9 cellular contexts compared by ENCODE assay signal in the genomic region with DNA sequence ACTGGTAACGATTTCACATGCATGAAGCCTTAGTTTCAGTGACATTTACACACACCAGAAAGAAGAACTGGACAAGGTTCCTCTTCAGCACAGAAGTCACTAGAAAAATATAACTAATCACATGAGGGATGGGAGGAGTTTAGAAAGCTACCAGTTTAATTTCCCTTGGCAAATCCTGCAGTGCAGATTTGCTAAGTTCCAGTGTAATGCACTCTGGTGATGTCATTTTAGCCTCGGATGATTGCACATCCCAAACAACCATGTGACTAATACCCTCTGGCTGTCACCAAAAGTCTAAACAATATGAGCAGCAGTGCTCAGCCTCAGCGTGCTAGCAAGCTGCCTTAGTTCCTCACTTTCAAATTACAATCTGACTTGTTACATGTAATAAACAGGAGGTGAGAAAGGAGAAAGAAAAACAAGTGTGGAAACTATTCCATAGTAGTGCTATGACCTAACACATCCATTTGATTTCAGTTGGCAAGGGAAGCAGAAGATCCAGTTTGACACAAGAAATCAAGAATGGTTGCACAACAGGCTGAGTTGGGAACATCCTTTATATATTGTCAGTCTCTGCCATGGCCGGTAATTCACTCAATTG. TPM values are rescaled to one million over a fixed set of nuclear protein-coding genes. Genes with fewer than 3 reads are reported as not detected.
A peak's percentile ranks its signal among the peaks of the same experiment; 100 is the strongest.
DNase-seq lines count a peak whose midpoint lies in the region; ATAC-seq, FAIRE-seq and TF ChIP-seq lines count a peak whose summit lies in the region.
"Had no signal": no experiment of that assay in that cellular context is flagged by ENCODE, and none has a peak within 500 bp of the region (broad histone marks: within the 10 kb centered on the region; RNA-seq: fewer than 3 reads in every experiment).

No MANE protein-coding gene starts in this region.

- H3K9me1 ChIP-seq in K562 (ENCODE audit: control insufficient read depth, insufficient read depth, low read length) = no peaks in the 10 kb centered on the region

- peaks cover 0 to 7% of the 10 kb centered on the region in 2 experiments; a peak in 2 of 5 replicates for H3K4me1 ChIP-seq in K562 (replicated peaks in 1 of 2; ENCODE audit: control insufficient read depth in 2 of 2, insufficient read depth in 2 of 2, low read length in 2 of 2)
- H3K4me1 ChIP-seq in spleen = peaks cover 0 to 47% (median 18%) of the 10 kb centered on the region in 6 donors

- H3K36me3 Mint-ChIP-seq in activated naive CD4-positive, alpha-beta T cell treated with anti-CD3 and anti-CD28 coated beads for 36 hours (ENCODE audit: low read depth) = no peaks in the 10 kb centered on the region
- H3K36me3 Mint-ChIP-seq: activated naive CD8-positive, alpha-beta T cell treated with anti-CD3 and anti-CD28 coated beads, Interleukin-2, amount 10 ng/mL, durations not matched to agents 7 days and 5 days had no signal

- WGBS in K562 (ENCODE audit: insufficient coverage, low coverage, missing lambda C conversion rate) = 5% methylated on average over 4 of the region's 4 CpGs
- WGBS in spleen, 5 donors = 21 to 37% (median 27%) methylated on average over 4 of the region's 4 CpGs

- H3K27ac ChIP-seq in K562 (ENCODE audit: extremely low read depth, low read depth, low read length) (no peak overlapping the region), spleen (peak overlapping the region; percentile 57 to 95 (median 88))

- no peak overlapping the region for H3K4me3 Mint-ChIP-seq in activated naive CD4-positive, alpha-beta T cell treated with anti-CD3 and anti-CD28 coated beads for 36 hours
- H3K4me3 Mint-ChIP-seq: activated naive CD8-positive, alpha-beta T cell treated with anti-CD3 and anti-CD28 coated beads, Interleukin-2, amount 10 ng/mL, durations not matched to agents 7 days and 5 days had no signal

- FAIRE-seq in K562 (lab: Jason Lieb, UNC) = peak; percentile 19

- H3K4me3 ChIP-seq in K562 = no peak overlapping the region
- no peak overlapping the region for H3K4me3 ChIP-seq in kidney epithelial cell (ENCODE audit: low read depth, low read length)
- H3K4me3 ChIP-seq in spleen = peak overlapping the region in 1 of 8 donors; percentile 37

- peak; percentile 10 for DNase-seq in activated naive CD4-positive, alpha-beta T cell treated with anti-CD3 and anti-CD28 coated beads for 36 hours
- no peak for DNase-seq in activated naive CD4-positive, alpha-beta T cell treated with anti-CD3 and anti-CD28 coated beads, Interleukin-2, amount 50 U/mL, for 16 hours
- DNase-seq in NCI-H2227 (lab: John Stamatoyannopoulos, UW; ENCODE audit: unreplicated experiment) (peak; percentile 24), K562 (ENCODE audit: extremely low read depth in 1 of 4, low spot score in 3 of 4) (peak in 1 of 4 experiments; percentile 51), kidney epithelial cell (ENCODE audit: low read depth) (peak; percentile 98), spleen (peak; percentile 46)
- DNase-seq: activated naive CD8-positive, alpha-beta T cell treated with anti-CD3 and anti-CD28 coated beads, Interleukin-2, amount 10 ng/mL, durations not matched to agents 7 days and 5 days had no signal

- POLR2A ChIA-PET in K562 (lab: Yijun Ruan, JAX) = interaction anchor here (0.7 kb wide), 1 partner anchor 22 kb away, joined by 4 read pairs; no protein-coding TSS in a partner anchor

- TF ChIP-seq EP300 in K562 (IDR thresholded peaks at IDR 0.05; ENCODE audit: low read length) = no peak

- peak overlapping the region; percentile 56 for H2AFZ ChIP-seq in K562 (ENCODE audit: low read depth, low read length)

- no peak overlapping the region for H3K9ac ChIP-seq in K562 (ENCODE audit: insufficient read depth in 1 of 2, low read depth in 2 of 2, low read length in 2 of 2)

- H3K36me3 ChIP-seq in K562 (ENCODE audit: control insufficient read depth, insufficient read depth, low read length) (no peaks in the 10 kb centered on the region), kidney epithelial cell (ENCODE audit: control insufficient read depth, insufficient read depth, low read length) (no peaks in the 10 kb centered on the region), spleen (no peaks in the 10 kb centered on the region)

- TF ChIP-seq RAD21 in K562 (CRISPR knock-in tag; conservative IDR thresholded peaks at IDR 0.05 in 1 of 2, IDR thresholded peaks at IDR 0.05 in 1 of 2) = 0 out of 4 replicates have a peak, but pooled peaks of 1 of the 2 experiments have one; percentile 1

- H3K27me3 ChIP-seq in K562 (ENCODE audit: control insufficient read depth in 2 of 2, insufficient read depth in 2 of 2, low read length in 2 of 2) = no peaks in the 10 kb centered on the region
- no peaks in the 10 kb centered on the region for H3K27me3 ChIP-seq in kidney epithelial cell (ENCODE audit: control insufficient read depth, insufficient read depth, low read length)
- H3K27me3 ChIP-seq in spleen (replicated peaks in 1 of 7) = no peaks in the 10 kb centered on the region

- no peak overlapping the region for H3K27ac Mint-ChIP-seq in activated naive CD4-positive, alpha-beta T cell treated with anti-CD3 and anti-CD28 coated beads for 36 hours
- H3K27ac Mint-ChIP-seq: activated naive CD8-positive, alpha-beta T cell treated with anti-CD3 and anti-CD28 coated beads, Interleukin-2, amount 10 ng/mL, durations not matched to agents 7 days and 5 days had no signal

- H3K9me3 ChIP-seq in K562 (replicated peaks; ENCODE audit: control insufficient read depth, insufficient read depth, low read depth, low read length) (no peaks in the 10 kb centered on the region; the same call in 1 of the 2 replicates), spleen (no peaks in the 10 kb centered on the region)

- CTCF ChIA-PET in activated naive CD4-positive, alpha-beta T cell treated with anti-CD3 and anti-CD28 coated beads for 36 hours (lab: Charles Lee) = no interaction called here
- CTCF ChIA-PET in K562 (lab: Yijun Ruan, JAX; ENCODE audit: low intra/inter-chr PET ratio) = no interaction called here

- TF ChIP-seq CTCF in K562 (IDR thresholded peaks at IDR 0.05 in 2 of 3, conservative IDR thresholded peaks at IDR 0.05 in 1 of 3; ENCODE audit: insufficient read depth in 2 of 3, low read depth in 1 of 3, low read length in 3 of 3) = no peak
- TF ChIP-seq CTCF in kidney epithelial cell (IDR thresholded peaks at IDR 0.05; ENCODE audit: insufficient read depth, low read length, poor library complexity, severe bottlenecking) = no peak
- TF ChIP-seq CTCF in spleen (IDR thresholded peaks at IDR 0.05 in 8 of 11, conservative IDR thresholded peaks at IDR 0.05 in 3 of 11) = no peak

- TF ChIP-seq POLR2A in K562 (conservative IDR thresholded peaks at IDR 0.05) = no peak
- TF ChIP-seq POLR2A in spleen (IDR thresholded peaks at IDR 0.05) = no peak

- intact Hi-C loops in activated naive CD4-positive, alpha-beta T cell treated with anti-CD3 and anti-CD28 coated beads for 36 hours (cut with micrococcal nuclease) = no loop called here
- intact Hi-C loops in K562 (cut with micrococcal nuclease) = no loop called here
- intact Hi-C loops in spleen (cut with DNase I; ENCODE audit: low total_unique reads) = no loop called here

- no peaks in the 10 kb centered on the region for H3K9me3 Mint-ChIP-seq in activated naive CD4-positive, alpha-beta T cell treated with anti-CD3 and anti-CD28 coated beads for 36 hours
- H3K9me3 Mint-ChIP-seq: activated naive CD8-positive, alpha-beta T cell treated with anti-CD3 and anti-CD28 coated beads, Interleukin-2, amount 10 ng/mL, durations not matched to agents 7 days and 5 days had no signal

- in situ Hi-C loops in K562 (cut with MboI) = no loop called here

- H3K27me3 Mint-ChIP-seq in activated naive CD4-positive, alpha-beta T cell treated with anti-CD3 and anti-CD28 coated beads for 36 hours (ENCODE audit: low read depth) = no peaks in the 10 kb centered on the region

- no peaks in the 10 kb centered on the region for H3K79me2 ChIP-seq in K562 (ENCODE audit: control insufficient read depth, insufficient read depth, low read length)

- BruUV-seq in K562 (replicated peaks; lab: Mats Ljungman, UMichigan) = no TSS peak

- H3K4me2 ChIP-seq in K562 (ENCODE audit: insufficient read depth, low read length) = no peak overlapping the region

- no peaks in the 10 kb centered on the region for H4K20me1 ChIP-seq in K562 (replicated peaks; ENCODE audit: control insufficient read depth, insufficient read depth, low read length)

- peak; percentile 83 for ATAC-seq in K562
- ATAC-seq in HG02571 (IDR thresholded peaks at IDR 0.05; ENCODE audit: unreplicated experiment) = no peak
- ATAC-seq in GM18511 (IDR thresholded peaks at IDR 0.05; ENCODE audit: unreplicated experiment) = no peak

- peaks cover 28% of the 10 kb centered on the region for H3K4me1 Mint-ChIP-seq in activated naive CD4-positive, alpha-beta T cell treated with anti-CD3 and anti-CD28 coated beads for 36 hours (ENCODE audit: low read depth)

TF ChIP-seq in K562, 482 proteins besides CTCF, POLR2A, EP300 and RAD21 (continues in another document):
- TF ChIP-seq HDAC8 (tag; IDR thresholded peaks at IDR 0.05) (no peak; the same call in 1 of the 2 replicates), KHSRP (IDR thresholded peaks at IDR 0.05) (no peak), ZNF133 (CRISPR knock-in tag; IDR thresholded peaks at IDR 0.05) (no peak), RFX5 (IDR thresholded peaks at IDR 0.05; ENCODE audit: low read depth, low read length) (no peak)

RNA-seq across cellular contexts. Expression of a gene that starts 35.3 kb away (rescaled TPM):
- total RNA-seq in activated naive CD4-positive, alpha-beta T cell treated with anti-CD3 and anti-CD28 coated beads for 36 hours = 100 to 1,000 TPM; 235 to 239 TPM
- total RNA-seq in K562 (2011; cell fraction: chromatin; rRNA removed; ENCODE audit: low replicate concordance) = 15.2 and 51.7 TPM in 2 replicates
- total RNA-seq in K562 (2011; cell fraction: nucleolus; rRNA removed) = 10.0 and 11.2 TPM in 2 replicates
- total RNA-seq in K562 (2011; cell fraction: nucleoplasm; rRNA removed) = 20.1 and 31.0 TPM in 2 replicates
- total RNA-seq in K562 (2014; rRNA removed) (31.6 and 40.6 TPM in 2 replicates), K562 (2014; rRNA removed; fragmentation: Illumina TruSeq; extraction: Trizol) (77.4 and 95.2 TPM in 2 replicates), K562 (2015; rRNA removed; fragmentation: Illumina TruSeq; extraction: Trizol) (55.3 and 67.5 TPM in 2 replicates), K562 (2021) (113 and 118 TPM in 2 replicates), kidney epithelial cell (181 and 203 TPM in 2 replicates), spleen (100 to 1,000 TPM; 162 to 244 (median 214) TPM)
- polyA plus RNA-seq in K562 (2011; rRNA removed) (42.1 and 58.9 TPM in 2 replicates), K562 (2014; fragmentation: Illumina TruSeq; extraction: Trizol) (41.5 and 49.0 TPM in 2 replicates), K562 (2014; fragmentation: Nextera tagmentation; extraction: Ambion mirVana) (100 to 1,000 TPM in 1 of 2 experiments, 10 to 100 TPM in 1; 55.7 to 112 TPM), K562 (2014; rRNA removed) (25.6 and 27.0 TPM in 2 replicates), spleen (10 to 100 TPM; 40.4 to 65.1 (median 64.6) TPM)
- 10.3 and 23.6 TPM in 2 replicates for polyA plus RNA-seq in K562 (2011; cell fraction: cytosol; rRNA removed)
- 7.4 and 13.1 TPM in 2 replicates for polyA plus RNA-seq in K562 (2011; cell fraction: nucleus; rRNA removed)
- polyA plus RNA-seq in K562 (2012) = 49.8 and 54.7 TPM in 2 replicates
- 134 and 142 TPM in 2 replicates for polyA minus RNA-seq in K562 (2011; rRNA and poly(A)+ RNA removed)
- 60.7 and 63.8 TPM in 2 replicates for polyA minus RNA-seq in K562 (2011; cell fraction: cytosol; rRNA and poly(A)+ RNA removed)
- polyA minus RNA-seq in K562 (2011; cell fraction: nucleus; rRNA and poly(A)+ RNA removed) = 11.8 and 27.0 TPM in 2 replicates
